1 cellular context compared by ENCODE assay signal in genomic region chr12:69544087-69544486, GRCh38.
TF ChIP-seq lines count a peak whose summit lies in the region.

No MANE protein-coding gene starts in this region.

TF ChIP-seq in K562, 482 proteins besides CTCF, POLR2A, EP300 and RAD21 (continued from another document):
- TF ChIP-seq, protein P1, sequence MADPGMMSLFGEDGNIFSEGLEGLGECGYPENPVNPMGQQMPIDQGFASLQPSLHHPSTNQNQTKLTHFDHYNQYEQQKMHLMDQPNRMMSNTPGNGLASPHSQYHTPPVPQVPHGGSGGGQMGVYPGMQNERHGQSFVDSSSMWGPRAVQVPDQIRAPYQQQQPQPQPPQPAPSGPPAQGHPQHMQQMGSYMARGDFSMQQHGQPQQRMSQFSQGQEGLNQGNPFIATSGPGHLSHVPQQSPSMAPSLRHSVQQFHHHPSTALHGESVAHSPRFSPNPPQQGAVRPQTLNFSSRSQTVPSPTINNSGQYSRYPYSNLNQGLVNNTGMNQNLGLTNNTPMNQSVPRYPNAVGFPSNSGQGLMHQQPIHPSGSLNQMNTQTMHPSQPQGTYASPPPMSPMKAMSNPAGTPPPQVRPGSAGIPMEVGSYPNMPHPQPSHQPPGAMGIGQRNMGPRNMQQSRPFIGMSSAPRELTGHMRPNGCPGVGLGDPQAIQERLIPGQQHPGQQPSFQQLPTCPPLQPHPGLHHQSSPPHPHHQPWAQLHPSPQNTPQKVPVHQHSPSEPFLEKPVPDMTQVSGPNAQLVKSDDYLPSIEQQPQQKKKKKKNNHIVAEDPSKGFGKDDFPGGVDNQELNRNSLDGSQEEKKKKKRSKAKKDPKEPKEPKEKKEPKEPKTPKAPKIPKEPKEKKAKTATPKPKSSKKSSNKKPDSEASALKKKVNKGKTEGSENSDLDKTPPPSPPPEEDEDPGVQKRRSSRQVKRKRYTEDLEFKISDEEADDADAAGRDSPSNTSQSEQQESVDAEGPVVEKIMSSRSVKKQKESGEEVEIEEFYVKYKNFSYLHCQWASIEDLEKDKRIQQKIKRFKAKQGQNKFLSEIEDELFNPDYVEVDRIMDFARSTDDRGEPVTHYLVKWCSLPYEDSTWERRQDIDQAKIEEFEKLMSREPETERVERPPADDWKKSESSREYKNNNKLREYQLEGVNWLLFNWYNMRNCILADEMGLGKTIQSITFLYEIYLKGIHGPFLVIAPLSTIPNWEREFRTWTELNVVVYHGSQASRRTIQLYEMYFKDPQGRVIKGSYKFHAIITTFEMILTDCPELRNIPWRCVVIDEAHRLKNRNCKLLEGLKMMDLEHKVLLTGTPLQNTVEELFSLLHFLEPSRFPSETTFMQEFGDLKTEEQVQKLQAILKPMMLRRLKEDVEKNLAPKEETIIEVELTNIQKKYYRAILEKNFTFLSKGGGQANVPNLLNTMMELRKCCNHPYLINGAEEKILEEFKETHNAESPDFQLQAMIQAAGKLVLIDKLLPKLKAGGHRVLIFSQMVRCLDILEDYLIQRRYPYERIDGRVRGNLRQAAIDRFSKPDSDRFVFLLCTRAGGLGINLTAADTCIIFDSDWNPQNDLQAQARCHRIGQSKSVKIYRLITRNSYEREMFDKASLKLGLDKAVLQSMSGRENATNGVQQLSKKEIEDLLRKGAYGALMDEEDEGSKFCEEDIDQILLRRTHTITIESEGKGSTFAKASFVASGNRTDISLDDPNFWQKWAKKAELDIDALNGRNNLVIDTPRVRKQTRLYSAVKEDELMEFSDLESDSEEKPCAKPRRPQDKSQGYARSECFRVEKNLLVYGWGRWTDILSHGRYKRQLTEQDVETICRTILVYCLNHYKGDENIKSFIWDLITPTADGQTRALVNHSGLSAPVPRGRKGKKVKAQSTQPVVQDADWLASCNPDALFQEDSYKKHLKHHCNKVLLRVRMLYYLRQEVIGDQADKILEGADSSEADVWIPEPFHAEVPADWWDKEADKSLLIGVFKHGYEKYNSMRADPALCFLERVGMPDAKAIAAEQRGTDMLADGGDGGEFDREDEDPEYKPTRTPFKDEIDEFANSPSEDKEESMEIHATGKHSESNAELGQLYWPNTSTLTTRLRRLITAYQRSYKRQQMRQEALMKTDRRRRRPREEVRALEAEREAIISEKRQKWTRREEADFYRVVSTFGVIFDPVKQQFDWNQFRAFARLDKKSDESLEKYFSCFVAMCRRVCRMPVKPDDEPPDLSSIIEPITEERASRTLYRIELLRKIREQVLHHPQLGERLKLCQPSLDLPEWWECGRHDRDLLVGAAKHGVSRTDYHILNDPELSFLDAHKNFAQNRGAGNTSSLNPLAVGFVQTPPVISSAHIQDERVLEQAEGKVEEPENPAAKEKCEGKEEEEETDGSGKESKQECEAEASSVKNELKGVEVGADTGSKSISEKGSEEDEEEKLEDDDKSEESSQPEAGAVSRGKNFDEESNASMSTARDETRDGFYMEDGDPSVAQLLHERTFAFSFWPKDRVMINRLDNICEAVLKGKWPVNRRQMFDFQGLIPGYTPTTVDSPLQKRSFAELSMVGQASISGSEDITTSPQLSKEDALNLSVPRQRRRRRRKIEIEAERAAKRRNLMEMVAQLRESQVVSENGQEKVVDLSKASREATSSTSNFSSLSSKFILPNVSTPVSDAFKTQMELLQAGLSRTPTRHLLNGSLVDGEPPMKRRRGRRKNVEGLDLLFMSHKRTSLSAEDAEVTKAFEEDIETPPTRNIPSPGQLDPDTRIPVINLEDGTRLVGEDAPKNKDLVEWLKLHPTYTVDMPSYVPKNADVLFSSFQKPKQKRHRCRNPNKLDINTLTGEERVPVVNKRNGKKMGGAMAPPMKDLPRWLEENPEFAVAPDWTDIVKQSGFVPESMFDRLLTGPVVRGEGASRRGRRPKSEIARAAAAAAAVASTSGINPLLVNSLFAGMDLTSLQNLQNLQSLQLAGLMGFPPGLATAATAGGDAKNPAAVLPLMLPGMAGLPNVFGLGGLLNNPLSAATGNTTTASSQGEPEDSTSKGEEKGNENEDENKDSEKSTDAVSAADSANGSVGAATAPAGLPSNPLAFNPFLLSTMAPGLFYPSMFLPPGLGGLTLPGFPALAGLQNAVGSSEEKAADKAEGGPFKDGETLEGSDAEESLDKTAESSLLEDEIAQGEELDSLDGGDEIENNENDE (IDR thresholded peaks at IDR 0.05; ENCODE audit: low read depth, low read length) = no peak
- TF ChIP-seq ZNF408 (CRISPR knock-in tag; IDR thresholded peaks at IDR 0.05; ENCODE audit: low read depth) (no peak), E2F5 (CRISPR knock-in tag; IDR thresholded peaks at IDR 0.05) (no peak), RBM25 (IDR thresholded peaks at IDR 0.05; ENCODE audit: low read depth, low read length, severe bottlenecking) (no peak), ZNF79 (CRISPR knock-in tag; IDR thresholded peaks at IDR 0.05; ENCODE audit: low read depth) (no peak), RBM14 (IDR thresholded peaks at IDR 0.05; ENCODE audit: borderline replicate concordance, insufficient read depth, low read depth, low read length) (no peak), THAP7 (CRISPR knock-in tag; IDR thresholded peaks at IDR 0.05) (no peak), HNRNPLL (IDR thresholded peaks at IDR 0.05; ENCODE audit: low read depth, low read length, poor library complexity, severe bottlenecking) (no peak), ILF3 (IDR thresholded peaks at IDR 0.05; ENCODE audit: borderline replicate concordance) (no peak), ZFP1 (CRISPR knock-in tag; IDR thresholded peaks at IDR 0.05) (no peak), ZNF324 (CRISPR knock-in tag; IDR thresholded peaks at IDR 0.05) (peak; percentile 91), SFPQ (IDR thresholded peaks at IDR 0.05; ENCODE audit: low read depth, low read length) (no peak), NEUROD1 (IDR thresholded peaks at IDR 0.05; ENCODE audit: borderline replicate concordance, low read depth, low read length, partially characterized antibody) (no peak)
TF ChIP-seq in K562: peak in this region for 2.
